Comparison of ENCODE assay signal across 10 cellular contexts in genomic region chr3:71392277-71392676, GRCh38.
DNase-seq lines count a peak whose midpoint lies in the region; ATAC-seq and TF ChIP-seq lines count a peak whose summit lies in the region.
"Had no signal": no experiment of that assay in that cellular context is flagged by ENCODE, and none has a peak within 500 bp of the region (broad histone marks: within the 10 kb centered on the region; RNA-seq: fewer than 3 reads in every experiment).

No MANE protein-coding gene starts in this region.

- H3K4me1 Mint-ChIP-seq in CD8-positive, alpha-beta memory T cell = peaks cover 54 to 80% (median 77%) of the 10 kb centered on the region in 3 donors
- peaks cover 50% of the 10 kb centered on the region for H3K4me1 Mint-ChIP-seq in T-helper 2 cell treated with Interferon-gamma antibody and Interleukin-4, amounts not matched to agents 5 μg/mL and 100 μg/mL, for 36 hours (ENCODE audit: low read depth)

- no peak overlapping the region for H3K27ac ChIP-seq in CD8-positive, alpha-beta memory T cell (ENCODE audit: low read depth, low read length)
- H3K27ac ChIP-seq in esophagus squamous epithelium = no peak overlapping the region

- H3K4me1 ChIP-seq in CD8-positive, alpha-beta memory T cell (ENCODE audit: insufficient read depth, low read length) = peaks cover 78% of the 10 kb centered on the region
- peaks cover 14 to 53% (median 28%) of the 10 kb centered on the region in 3 donors for H3K4me1 ChIP-seq in esophagus squamous epithelium

- intact Hi-C loops in esophagus squamous epithelium (cut with DNase I) = no loop called here

- H3K9me3 Mint-ChIP-seq in CD8-positive, alpha-beta memory T cell = no peaks in the 10 kb centered on the region
- no peaks in the 10 kb centered on the region for H3K9me3 Mint-ChIP-seq in T-helper 2 cell treated with Interferon-gamma antibody and Interleukin-4, amounts not matched to agents 5 μg/mL and 100 μg/mL, for 36 hours

- peak in 2 of 5 donors; percentile 25 to 38 for DNase-seq in CD8-positive, alpha-beta memory T cell
- no peak for DNase-seq in T-helper 2 cell treated with Interferon-gamma antibody and Interleukin-4, amounts not matched to agents 5 μg/mL and 100 μg/mL, for 36 hours (ENCODE audit: low spot score)
- DNase-seq in COR-L47 (lab: John Stamatoyannopoulos, UW) (no peak), esophagus squamous epithelium (lab: John Stamatoyannopoulos, UW) (no peak), AG20443 (ENCODE audit: low spot score) (no peak), kidney glomerular epithelial cell (lab: John Stamatoyannopoulos, UW) (no peak)
- DNase-seq: NCI-H1092 treated with DMSO at 0.1 percent for 48 hours had no signal

- no peaks in the 10 kb centered on the region for H3K27me3 Mint-ChIP-seq in CD8-positive, alpha-beta memory T cell
- H3K27me3 Mint-ChIP-seq in T-helper 2 cell treated with Interferon-gamma antibody and Interleukin-4, amounts not matched to agents 5 μg/mL and 100 μg/mL, for 36 hours (ENCODE audit: low read depth) = peaks cover 2% of the 10 kb centered on the region

- no peak overlapping the region for H3K4me3 ChIP-seq in CD8-positive, alpha-beta memory T cell (ENCODE audit: low read length)
- H3K4me3 ChIP-seq in esophagus squamous epithelium = no peak overlapping the region
- H3K4me3 ChIP-seq: esophagus muscularis mucosa had no signal

- POLR2A ChIA-PET in CD8-positive, alpha-beta memory T cell (lab: Charles Lee) = no interaction called here

- TF ChIP-seq POLR2A in esophagus squamous epithelium (IDR thresholded peaks at IDR 0.05) = no peak

- peaks cover 0 to 15% (median 10%) of the 10 kb centered on the region in 3 donors for H3K36me3 Mint-ChIP-seq in CD8-positive, alpha-beta memory T cell
- peaks cover 7% of the 10 kb centered on the region for H3K36me3 Mint-ChIP-seq in T-helper 2 cell treated with Interferon-gamma antibody and Interleukin-4, amounts not matched to agents 5 μg/mL and 100 μg/mL, for 36 hours (ENCODE audit: low read depth)

- peak overlapping the region in 5 of 8 donors; percentile 48 to 87 (median 79) for H3K27ac Mint-ChIP-seq in CD8-positive, alpha-beta memory T cell
- H3K27ac Mint-ChIP-seq in T-helper 2 cell treated with Interferon-gamma antibody and Interleukin-4, amounts not matched to agents 5 μg/mL and 100 μg/mL, for 36 hours = peak overlapping the region; percentile 86

- peak; percentile 78 for ATAC-seq in GM19452 (IDR thresholded peaks at IDR 0.05; ENCODE audit: unreplicated experiment)
- ATAC-seq in HG03135 (IDR thresholded peaks at IDR 0.05; ENCODE audit: unreplicated experiment) = peak; percentile 67

- H3K36me3 ChIP-seq in CD8-positive, alpha-beta memory T cell (ENCODE audit: insufficient read depth, low read length) = no peaks in the 10 kb centered on the region
- H3K36me3 ChIP-seq in esophagus squamous epithelium = no peaks in the 10 kb centered on the region
- H3K36me3 ChIP-seq: esophagus muscularis mucosa had no signal

- H3K9me3 ChIP-seq in CD8-positive, alpha-beta memory T cell (ENCODE audit: low read length) = no peaks in the 10 kb centered on the region
- no peaks in the 10 kb centered on the region for H3K9me3 ChIP-seq in esophagus squamous epithelium
- H3K9me3 ChIP-seq: esophagus muscularis mucosa had no signal

- WGBS in esophagus squamous epithelium, 2 donors = 65 to 78% methylated on average over 3 of the region's 3 CpGs

- CTCF ChIA-PET in CD8-positive, alpha-beta memory T cell (lab: Charles Lee) = no interaction called here

- no peak for TF ChIP-seq CTCF in esophagus squamous epithelium (IDR thresholded peaks at IDR 0.05)

- peak overlapping the region in 2 of 7 donors; percentile 46 to 49 for H3K4me3 Mint-ChIP-seq in CD8-positive, alpha-beta memory T cell
- H3K4me3 Mint-ChIP-seq in T-helper 2 cell treated with Interferon-gamma antibody and Interleukin-4, amounts not matched to agents 5 μg/mL and 100 μg/mL, for 36 hours = peak overlapping the region; percentile 62

- H3K27me3 ChIP-seq in CD8-positive, alpha-beta memory T cell (ENCODE audit: insufficient read depth, low read length, poor library complexity, severe bottlenecking) = no peaks in the 10 kb centered on the region
- no peaks in the 10 kb centered on the region for H3K27me3 ChIP-seq in esophagus squamous epithelium
- H3K27me3 ChIP-seq: esophagus muscularis mucosa had no signal
